8 cellular contexts compared by ENCODE assay signal in the genomic region with DNA sequence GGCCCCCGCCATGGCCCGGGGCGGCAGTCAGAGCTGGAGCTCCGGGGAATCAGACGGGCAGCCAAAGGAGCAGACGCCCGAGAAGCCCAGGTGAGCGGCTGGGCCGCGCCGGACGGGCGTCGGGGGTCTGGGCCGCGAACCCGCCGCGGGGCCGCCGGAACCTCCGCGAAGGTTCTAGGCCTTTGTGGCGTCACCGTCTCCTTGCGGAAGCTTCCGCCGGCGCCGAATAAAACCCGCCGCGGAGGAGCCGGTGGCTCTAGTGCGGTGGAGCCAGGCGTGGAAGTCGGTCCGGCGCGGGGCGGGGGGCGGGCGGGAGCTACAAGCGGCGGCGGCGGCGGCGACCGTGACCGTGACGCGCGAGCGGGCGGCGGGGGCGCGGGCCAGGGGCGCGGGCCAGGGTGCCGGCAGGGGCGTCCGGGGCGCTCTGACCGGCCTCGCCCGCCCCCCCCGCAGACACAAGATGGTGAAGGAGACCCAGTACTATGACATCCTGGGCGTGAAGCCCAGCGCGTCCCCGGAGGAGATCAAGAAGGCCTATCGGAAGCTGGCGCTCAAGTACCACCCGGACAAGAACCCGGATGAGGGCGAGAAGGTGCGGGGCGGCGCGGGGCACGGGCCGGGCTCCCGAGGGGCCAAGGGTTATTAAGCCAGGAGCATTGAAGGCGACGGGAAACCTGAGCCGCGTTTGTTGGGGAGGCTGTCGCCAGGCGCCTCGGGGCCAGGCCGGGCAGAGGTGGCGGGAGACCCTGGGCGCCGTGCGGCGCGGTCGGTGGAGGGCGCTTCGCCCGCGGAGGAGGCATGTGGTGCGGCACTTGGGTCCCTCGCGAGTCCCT. TPM values are rescaled to one million over a fixed set of nuclear protein-coding genes. Genes with fewer than 3 reads are reported as not detected.
A peak's percentile ranks its signal among the peaks of the same experiment; 100 is the strongest.
DNase-seq lines count a peak whose midpoint lies in the region; ATAC-seq and TF ChIP-seq lines count a peak whose summit lies in the region.

A gene (plus strand): TSS at position 259 of the 833 bp plus-strand sequence. CDS start 202 bp downstream, at position 461.

- WGBS in ectodermal cell, 2 experiments: 31 to 32% methylated on average over 107 of the region's 107 CpGs

- peaks cover 27% of the 10 kb centered on the region for H3K4me1 Mint-ChIP-seq in activated CD8-positive, alpha-beta T cell treated with anti-CD3 and anti-CD28 coated beads for 36 hours (ENCODE audit: low read depth)

- DNase-seq in NCI-H748 (lab: John Stamatoyannopoulos, UW; ENCODE audit: unreplicated experiment) (peak; percentile 43), NCI-H748 treated with DMSO at 0.1 percent for 48 hours (lab: John Stamatoyannopoulos, UW) (no peak), lung microvascular endothelial cell (ENCODE audit: low read depth in 2 of 2) (peak; percentile 55 to 58)
- peak; percentile 69 for DNase-seq in activated CD8-positive, alpha-beta T cell treated with anti-CD3 and anti-CD28 coated beads for 36 hours
- DNase-seq in stimulated activated CD8-positive, alpha-beta memory T cell treated with anti-CD3 and anti-CD28 coated beads, Interleukin-12 subunit alpha, Interleukin-12 subunit beta, amount 100 ng/mL, for 1 hour (ENCODE audit: low read depth): peak; percentile 33

- H3K27me3 ChIP-seq in ectodermal cell (ENCODE audit: control insufficient read depth, insufficient read depth, low read length, poor library complexity, severe bottlenecking): peaks cover 44% of the 10 kb centered on the region

- peak within 1 kb of the TSS; percentile 89 for H3K4me3 Mint-ChIP-seq in activated CD8-positive, alpha-beta T cell treated with anti-CD3 and anti-CD28 coated beads for 36 hours

- no peak within 1 kb of the TSS for H3K27ac ChIP-seq in ectodermal cell (ENCODE audit: insufficient read depth, low read depth, low read length, poor library complexity, severe bottlenecking)

- CTCF ChIA-PET in activated CD8-positive, alpha-beta T cell treated with anti-CD3 and anti-CD28 coated beads for 36 hours (lab: Charles Lee): interaction anchor here (0.8 to 2.8 kb wide), 9 partner anchors 9 to 156 kb away, joined by 3 to 12 read pairs (median 3); a partner anchor contains a TSS

- H3K27ac Mint-ChIP-seq in activated CD8-positive, alpha-beta T cell treated with anti-CD3 and anti-CD28 coated beads for 36 hours: peak within 1 kb of the TSS; percentile 91

- H3K9me3 ChIP-seq in ectodermal cell (ENCODE audit: control insufficient read depth, low read length): no peaks in the 10 kb centered on the region

- H3K36me3 Mint-ChIP-seq in activated CD8-positive, alpha-beta T cell treated with anti-CD3 and anti-CD28 coated beads for 36 hours (ENCODE audit: low read depth): peaks cover 5% of the 10 kb centered on the region

- H3K9me3 Mint-ChIP-seq in activated CD8-positive, alpha-beta T cell treated with anti-CD3 and anti-CD28 coated beads for 36 hours: no peaks in the 10 kb centered on the region

- POLR2A ChIA-PET in activated CD8-positive, alpha-beta T cell treated with anti-CD3 and anti-CD28 coated beads for 36 hours (lab: Charles Lee): interaction anchor here (0.7 to 2.1 kb wide), 11 partner anchors 10 to 275 kb away, joined by 3 to 13 read pairs (median 5); a partner anchor contains a TSS

- ATAC-seq in activated CD8-positive, alpha-beta T cell treated with anti-CD3 and anti-CD28 coated beads for 36 hours: peak; percentile 71
- ATAC-seq in HG02885 (IDR thresholded peaks at IDR 0.05; ENCODE audit: poor library complexity, unreplicated experiment) (no peak), HG02981 (IDR thresholded peaks at IDR 0.05; ENCODE audit: unreplicated experiment) (no peak)

- H3K27me3 Mint-ChIP-seq in activated CD8-positive, alpha-beta T cell treated with anti-CD3 and anti-CD28 coated beads for 36 hours: no peaks in the 10 kb centered on the region

- TF ChIP-seq CTCF in activated CD8-positive, alpha-beta T cell treated with anti-CD3 and anti-CD28 coated beads for 36 hours (IDR thresholded peaks at IDR 0.05): no peak

- no peaks in the 10 kb centered on the region for H3K36me3 ChIP-seq in ectodermal cell (ENCODE audit: control insufficient read depth, insufficient read depth, low read length)

- intact Hi-C loops in activated CD8-positive, alpha-beta T cell treated with anti-CD3 and anti-CD28 coated beads for 36 hours (cut with micrococcal nuclease): no loop called here

- peak within 1 kb of the TSS; percentile 31 for H3K4me3 ChIP-seq in ectodermal cell (ENCODE audit: insufficient read depth, low read depth, low read length)

- H3K4me1 ChIP-seq in ectodermal cell (ENCODE audit: control insufficient read depth, insufficient read depth, low read length): no peaks in the 10 kb centered on the region

RNA-seq across cellular contexts. Expression of the gene that starts here (rescaled TPM):
- total RNA-seq in activated CD8-positive, alpha-beta T cell treated with anti-CD3 and anti-CD28 coated beads for 36 hours: 10 to 100 TPM; 38.1 to 38.8 TPM
- polyA plus RNA-seq in ectodermal cell (2013, experiment 1 of 4): 1.3 TPM
- polyA plus RNA-seq in ectodermal cell (2013, experiment 2 of 4): 2.0 TPM
- polyA plus RNA-seq in ectodermal cell (2013, experiment 3 of 4): 1.1 TPM
- 1.9 TPM for polyA plus RNA-seq in ectodermal cell (2013, experiment 4 of 4)
- 1.1 and 1.6 TPM in 2 replicates for total RNA-seq in lung microvascular endothelial cell

Comparison
In these comparisons a context has a peak if more than half of its experiments do, and no peak if none do; other contexts are left out.
1. RNA of the gene that starts here (total RNA-seq): 38.1 to 38.8 TPM in activated CD8-positive, alpha-beta T cell treated with anti-CD3 and anti-CD28 coated beads for 36 hours; 1.1 to 1.6 TPM in lung microvascular endothelial cell; every median in the first group is over 10 times any median in the second.